12 cellular contexts compared by ENCODE assay signal in the genomic region with DNA sequence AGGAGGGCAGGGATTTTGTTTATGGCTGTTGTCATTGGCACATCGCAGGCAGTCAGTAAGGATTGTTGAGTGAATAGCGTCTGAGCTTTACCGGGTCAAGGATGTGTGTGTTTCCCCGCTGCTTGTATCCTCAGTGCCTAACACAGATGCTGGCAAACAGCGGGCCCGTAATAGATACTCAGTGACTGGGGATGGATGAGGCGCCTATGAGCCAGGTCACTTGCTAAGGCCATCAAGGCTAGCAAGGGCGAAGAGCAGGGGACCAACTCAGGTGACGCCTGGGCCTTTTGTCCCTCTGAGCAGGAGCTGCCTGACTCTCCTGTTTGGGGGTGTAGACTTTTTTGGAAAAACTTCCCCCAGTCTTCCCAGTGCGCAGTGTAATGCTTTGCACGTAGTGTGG. TPM values are rescaled to one million over a fixed set of nuclear protein-coding genes. Genes with fewer than 3 reads are reported as not detected.
DNase-seq lines count a peak whose midpoint lies in the region; ATAC-seq and TF ChIP-seq lines count a peak whose summit lies in the region.
"Had no signal": no experiment of that assay in that cellular context is flagged by ENCODE, and none has a peak within 500 bp of the region (broad histone marks: within the 10 kb centered on the region; RNA-seq: fewer than 3 reads in every experiment).

No MANE protein-coding gene starts in this region.

- H3K27me3 Mint-ChIP-seq in chondrocyte (ENCODE audit: low read depth) (no peaks in the 10 kb centered on the region), naive B cell (peaks cover 45 to 68% (median 47%) of the 10 kb centered on the region in 3 donors)

- peaks cover 7% of the 10 kb centered on the region for H3K9me1 ChIP-seq in IMR-90 (ENCODE audit: insufficient read depth, low read length)

- no peak for ATAC-seq in IMR-90 (ENCODE audit: low read depth)
- ATAC-seq in naive B cell (ENCODE audit: low read depth in 2 of 2): no peak
- ATAC-seq in GM18861 (IDR thresholded peaks at IDR 0.05; ENCODE audit: unreplicated experiment): no peak

- no peak for TF ChIP-seq POLR2A in IMR-90 (IDR thresholded peaks at IDR 0.05; ENCODE audit: low read depth, low read length)

- in situ Hi-C loops in IMR-90 (cut with MboI; ENCODE audit: low sequenced_read_pairs): no loop called here

- no peak overlapping the region for H4K91ac ChIP-seq in IMR-90 (ENCODE audit: insufficient read depth, low read depth, low read length)

- WGBS in IMR-90 (ENCODE audit: extremely low coverage in 2 of 2, insufficient read length in 1 of 2), 2 experiments: 79% methylated on average over 4 of the region's 11 CpGs; no CpG with 5 or more reads in 1 of the 2 experiments

- H3K27me3 ChIP-seq in BJ (ENCODE audit: control insufficient read depth, insufficient read depth, low read length) (no peaks in the 10 kb centered on the region), IMR-90 (ENCODE audit: control insufficient read depth, insufficient read depth, low read length) (peaks cover 2% of the 10 kb centered on the region; the same call in 1 of the 2 replicates)

- H3K4me1 ChIP-seq in IMR-90 (ENCODE audit: control insufficient read depth, insufficient read depth, low read length): peaks cover 5% of the 10 kb centered on the region

- dilution Hi-C loops in IMR-90 (cut with HindIII; ENCODE audit: low sequenced_read_pairs, unreplicated experiment): no loop called here

- peak overlapping the region; percentile 35; the same call in 1 of the 2 replicates for H3K23ac ChIP-seq in IMR-90 (ENCODE audit: low read depth, low read length)

- peak overlapping the region; percentile 68 for H3K4me3 Mint-ChIP-seq in chondrocyte (ENCODE audit: unreplicated experiment)
- H3K4me3 Mint-ChIP-seq in naive B cell: peak overlapping the region; percentile 23 to 82 (median 70)

- peak overlapping the region; percentile 58 for H3K4me3 ChIP-seq in BJ (ENCODE audit: low read depth, low read length)
- peak overlapping the region; percentile 82 for H3K4me3 ChIP-seq in IMR-90 (ENCODE audit: insufficient read depth, low read depth, low read length)

- peak overlapping the region; percentile 38; the same call in 1 of the 2 replicates for H3K4ac ChIP-seq in IMR-90 (ENCODE audit: low read depth, low read length)

- peak overlapping the region; percentile 62 for H2AK9ac ChIP-seq in IMR-90 (replicated peaks; ENCODE audit: low read depth, low read length, poor library complexity)

- no peak overlapping the region for H2BK5ac ChIP-seq in IMR-90 (ENCODE audit: low read depth, low read length, poor library complexity, severe bottlenecking)

- peaks cover 4 to 44% of the 10 kb centered on the region in 2 experiments; a peak in 1 of 4 replicates for H3K79me1 ChIP-seq in IMR-90 (ENCODE audit: low read depth in 1 of 2, low read length in 2 of 2)

- DNase-seq in BJ (ENCODE audit: low read depth) (no peak), IMR-90 (no peak), chondrocyte (ENCODE audit: low spot score) (no peak), naive B cell (no peak), foreskin melanocyte (no peak), hepatic stellate cell (ENCODE audit: low spot score) (no peak)
- DNase-seq in activated effector memory CD4-positive, alpha-beta T cell treated with Interleukin-2 at 50 U/mL for 16 hours: no peak
- DNase-seq: activated naive CD8-positive, alpha-beta T cell treated with anti-CD3 and anti-CD28 coated beads, Interleukin-2, amount 10 ng/mL, durations not matched to agents 7 days and 5 days; NCI-H226; transverse colon had no signal

- 0 out of 2 replicates have a peak, but pooled peaks cover 4% of the 10 kb centered on the region for H4K20me1 ChIP-seq in IMR-90 (ENCODE audit: insufficient read depth, low read length)

- peak overlapping the region; percentile 1; the same call in 1 of the 2 replicates for H2AK5ac ChIP-seq in IMR-90 (ENCODE audit: low read depth, low read length)

- TF ChIP-seq RAD21 in IMR-90 (IDR thresholded peaks at IDR 0.05; ENCODE audit: low read length): no peak

- H2BK120ac ChIP-seq in IMR-90 (ENCODE audit: low read depth, low read length): no peak overlapping the region

- H4K8ac ChIP-seq in IMR-90 (ENCODE audit: low read depth in 2 of 2, low read length in 2 of 2): peak overlapping the region in 1 of 2 experiments; percentile 45; a peak in 1 of 4 replicates

- TF ChIP-seq CTCF in BJ (IDR thresholded peaks at IDR 0.05; ENCODE audit: insufficient read depth, low read depth, low read length): no peak
- TF ChIP-seq CTCF in IMR-90 (conservative IDR thresholded peaks at IDR 0.05; ENCODE audit: low read depth, low read length): no peak
- TF ChIP-seq CTCF in chondrocyte (IDR thresholded peaks at IDR 0.05): no peak

- H3K9me3 Mint-ChIP-seq in chondrocyte (ENCODE audit: low read depth) (no peaks in the 10 kb centered on the region), naive B cell (no peaks in the 10 kb centered on the region)
- H3K9me3 Mint-ChIP-seq: activated naive CD8-positive, alpha-beta T cell treated with anti-CD3 and anti-CD28 coated beads, Interleukin-2, amount 10 ng/mL, durations not matched to agents 7 days and 5 days had no signal

- intact Hi-C loops in IMR-90 (cut with micrococcal nuclease): no loop called here

- CTCF ChIA-PET in BJ (lab: Yijun Ruan, JAX) (interaction anchor here (0.7 to 2.2 kb wide), 5 partner anchors 8 to 313 kb away, joined by 3 to 7 read pairs (median 4); no protein-coding TSS in a partner anchor), IMR-90 (lab: Yijun Ruan, JAX) (no interaction called here)

- H3K56ac ChIP-seq in IMR-90 (ENCODE audit: extremely low read depth, insufficient read depth, low read length): no peak overlapping the region

- H2BK15ac ChIP-seq in IMR-90 (ENCODE audit: low read depth, low read length): no peak overlapping the region; the same call in 2 of the 3 replicates

- no peak overlapping the region for H3K27ac Mint-ChIP-seq in chondrocyte (ENCODE audit: unreplicated experiment)
- no peak overlapping the region for H3K27ac Mint-ChIP-seq in naive B cell
- H3K27ac Mint-ChIP-seq: activated naive CD8-positive, alpha-beta T cell treated with anti-CD3 and anti-CD28 coated beads, Interleukin-2, amount 10 ng/mL, durations not matched to agents 7 days and 5 days had no signal

- H4K5ac ChIP-seq in IMR-90 (ENCODE audit: low read depth, low read length): no peak overlapping the region

- H3K18ac ChIP-seq in IMR-90 (ENCODE audit: low read depth, low read length): no peak overlapping the region

- peak overlapping the region; percentile 53; the same call in 1 of the 2 replicates for H2BK20ac ChIP-seq in IMR-90 (ENCODE audit: low read depth, low read length)

- H3K4me2 ChIP-seq in IMR-90 (ENCODE audit: low read depth, low read length): peak overlapping the region; percentile 51

- no peak overlapping the region; the same call in 1 of the 2 replicates for H3K9ac ChIP-seq in IMR-90 (ENCODE audit: low read depth, low read length)

- H3K27ac ChIP-seq in IMR-90 (ENCODE audit: insufficient read depth, low read length): no peak overlapping the region
- H3K27ac ChIP-seq: transverse colon had no signal

- H2AFZ ChIP-seq in IMR-90 (replicated peaks; ENCODE audit: low read length, poor library complexity): peak overlapping the region; percentile 91

- H3K9me3 ChIP-seq in IMR-90 (ENCODE audit: control insufficient read depth, insufficient read depth, low read length): no peaks in the 10 kb centered on the region
- H3K9me3 ChIP-seq: transverse colon had no signal

- peaks cover 37% of the 10 kb centered on the region for H3K4me1 Mint-ChIP-seq in chondrocyte (ENCODE audit: low read depth)
- H3K4me1 Mint-ChIP-seq in naive B cell: peaks cover 0 to 16% (median 0%) of the 10 kb centered on the region in 3 donors
- H3K4me1 Mint-ChIP-seq: activated naive CD8-positive, alpha-beta T cell treated with anti-CD3 and anti-CD28 coated beads, Interleukin-2, amount 10 ng/mL, durations not matched to agents 7 days and 5 days had no signal

- H3K14ac ChIP-seq in IMR-90 (replicated peaks; ENCODE audit: low read depth, low read length): no peak overlapping the region

- H3K36me3 ChIP-seq in BJ (ENCODE audit: control insufficient read depth, insufficient read depth, low read length) (no peaks in the 10 kb centered on the region), IMR-90 (ENCODE audit: control insufficient read depth, insufficient read depth, low read length) (no peaks in the 10 kb centered on the region)
- H3K36me3 ChIP-seq: transverse colon had no signal

- POLR2A ChIA-PET in BJ (lab: Charles Lee) (interaction anchor here (0.6 kb wide), 1 partner anchor 236 kb away, joined by 5 read pairs; no protein-coding TSS in a partner anchor), IMR-90 (lab: Charles Lee; ENCODE audit: unreplicated experiment) (no interaction called here)

- no peaks in the 10 kb centered on the region for H3K36me3 Mint-ChIP-seq in chondrocyte (ENCODE audit: low read depth)
- no peaks in the 10 kb centered on the region for H3K36me3 Mint-ChIP-seq in naive B cell
- H3K36me3 Mint-ChIP-seq: activated naive CD8-positive, alpha-beta T cell treated with anti-CD3 and anti-CD28 coated beads, Interleukin-2, amount 10 ng/mL, durations not matched to agents 7 days and 5 days had no signal

- no TSS peak for BruUV-seq in IMR-90 (replicated peaks; lab: Mats Ljungman, UMichigan)

TF ChIP-seq in IMR-90, 13 proteins besides CTCF, POLR2A, EP300 and RAD21:
- TF ChIP-seq, protein P1, sequence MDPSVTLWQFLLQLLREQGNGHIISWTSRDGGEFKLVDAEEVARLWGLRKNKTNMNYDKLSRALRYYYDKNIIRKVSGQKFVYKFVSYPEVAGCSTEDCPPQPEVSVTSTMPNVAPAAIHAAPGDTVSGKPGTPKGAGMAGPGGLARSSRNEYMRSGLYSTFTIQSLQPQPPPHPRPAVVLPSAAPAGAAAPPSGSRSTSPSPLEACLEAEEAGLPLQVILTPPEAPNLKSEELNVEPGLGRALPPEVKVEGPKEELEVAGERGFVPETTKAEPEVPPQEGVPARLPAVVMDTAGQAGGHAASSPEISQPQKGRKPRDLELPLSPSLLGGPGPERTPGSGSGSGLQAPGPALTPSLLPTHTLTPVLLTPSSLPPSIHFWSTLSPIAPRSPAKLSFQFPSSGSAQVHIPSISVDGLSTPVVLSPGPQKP (IDR thresholded peaks at IDR 0.05; ENCODE audit: borderline replicate concordance, low read depth, low read length): no peak
- TF ChIP-seq CEBPB (IDR thresholded peaks at IDR 0.05; ENCODE audit: low read depth, low read length): no peak
TF ChIP-seq in IMR-90: peak in this region for 0.

RNA-seq across cellular contexts. Expression of gene KIAA1549L, which starts 0.7 kb away (rescaled TPM):
- 6.7 and 8.8 TPM in 2 replicates for polyA plus RNA-seq in BJ (2011; rRNA removed)
- polyA minus RNA-seq in BJ (2011; rRNA and poly(A)+ RNA removed): 16.9 and 20.8 TPM in 2 replicates
- 6.4 and 6.5 TPM in 2 replicates for total RNA-seq in IMR-90 (2012; rRNA removed)
- polyA plus RNA-seq in IMR-90 (2012; rRNA removed): 6.1 and 7.4 TPM in 2 replicates
- 2.0 and 3.2 TPM in 2 replicates for polyA plus RNA-seq in IMR-90 (2012; cell fraction: cytosol; rRNA removed)
- 3.0 TPM in 2 replicates for polyA plus RNA-seq in IMR-90 (2012; cell fraction: nucleus; rRNA removed; ENCODE audit: low replicate concordance)
- total RNA-seq in chondrocyte: 2.5 to 6.7 TPM (median 6.4 TPM) in 3 replicates
- not detected for polyA plus RNA-seq in naive B cell (ENCODE audit: low read depth in 6 of 6)
- total RNA-seq: activated naive CD8-positive, alpha-beta T cell treated with anti-CD3 and anti-CD28 coated beads, Interleukin-2, amount 10 ng/mL, durations not matched to agents 7 days and 5 days; T-helper 2 cell treated with Interferon-gamma antibody and Interleukin-4, amounts not matched to agents 100 ng/mL and 5 ng/mL, for 36 hours had no signal
